In the genomic region with DNA sequence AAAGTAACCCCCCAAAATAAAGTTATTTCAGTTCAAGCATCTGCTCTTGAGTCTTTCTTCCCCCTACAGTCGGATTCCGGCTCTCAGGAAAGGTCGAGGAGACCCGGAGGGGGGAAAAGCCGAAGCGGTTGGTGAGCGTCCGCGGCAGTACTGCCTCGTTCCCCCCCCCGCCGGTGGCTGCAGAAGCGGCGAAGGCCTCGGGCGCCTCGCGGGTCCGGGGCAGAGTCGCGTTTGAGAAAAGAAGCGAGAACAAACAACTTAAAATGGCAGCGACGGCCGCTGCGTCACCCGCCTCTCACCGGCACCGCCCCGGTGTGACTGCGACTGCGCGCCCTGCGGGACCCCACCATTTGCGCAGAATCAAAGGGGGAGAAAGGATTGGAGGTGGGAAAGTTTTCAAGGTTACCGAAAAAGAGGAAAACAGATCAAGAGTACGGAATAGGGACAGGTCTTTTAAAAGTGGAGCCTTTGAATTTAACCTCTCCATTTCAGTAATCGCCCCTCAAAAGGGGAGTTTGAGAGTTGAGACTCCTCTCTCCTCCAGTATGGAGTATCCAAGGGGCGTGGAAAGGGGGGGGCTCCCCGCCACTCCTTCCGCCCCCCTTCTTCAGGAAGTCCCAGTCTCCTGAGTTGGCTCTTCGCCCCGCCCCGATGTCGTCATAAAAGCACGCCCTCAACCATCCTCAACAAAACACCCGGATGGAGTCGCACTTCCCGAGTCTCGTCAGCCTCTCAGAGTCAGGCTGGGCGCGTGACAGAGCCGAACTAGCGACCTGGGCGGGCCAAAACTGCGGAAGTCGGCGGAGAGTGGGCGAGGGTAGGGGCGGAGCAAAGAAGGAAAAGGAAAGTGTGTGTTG, we compare ENCODE assay signal across 1 cellular context.
TF ChIP-seq lines count a peak whose summit lies in the region.

No MANE protein-coding gene starts in this region.

TF ChIP-seq in GM23338, 12 proteins besides CTCF, POLR2A, EP300 and RAD21 (continued from another document):
- TF ChIP-seq, protein P1, sequence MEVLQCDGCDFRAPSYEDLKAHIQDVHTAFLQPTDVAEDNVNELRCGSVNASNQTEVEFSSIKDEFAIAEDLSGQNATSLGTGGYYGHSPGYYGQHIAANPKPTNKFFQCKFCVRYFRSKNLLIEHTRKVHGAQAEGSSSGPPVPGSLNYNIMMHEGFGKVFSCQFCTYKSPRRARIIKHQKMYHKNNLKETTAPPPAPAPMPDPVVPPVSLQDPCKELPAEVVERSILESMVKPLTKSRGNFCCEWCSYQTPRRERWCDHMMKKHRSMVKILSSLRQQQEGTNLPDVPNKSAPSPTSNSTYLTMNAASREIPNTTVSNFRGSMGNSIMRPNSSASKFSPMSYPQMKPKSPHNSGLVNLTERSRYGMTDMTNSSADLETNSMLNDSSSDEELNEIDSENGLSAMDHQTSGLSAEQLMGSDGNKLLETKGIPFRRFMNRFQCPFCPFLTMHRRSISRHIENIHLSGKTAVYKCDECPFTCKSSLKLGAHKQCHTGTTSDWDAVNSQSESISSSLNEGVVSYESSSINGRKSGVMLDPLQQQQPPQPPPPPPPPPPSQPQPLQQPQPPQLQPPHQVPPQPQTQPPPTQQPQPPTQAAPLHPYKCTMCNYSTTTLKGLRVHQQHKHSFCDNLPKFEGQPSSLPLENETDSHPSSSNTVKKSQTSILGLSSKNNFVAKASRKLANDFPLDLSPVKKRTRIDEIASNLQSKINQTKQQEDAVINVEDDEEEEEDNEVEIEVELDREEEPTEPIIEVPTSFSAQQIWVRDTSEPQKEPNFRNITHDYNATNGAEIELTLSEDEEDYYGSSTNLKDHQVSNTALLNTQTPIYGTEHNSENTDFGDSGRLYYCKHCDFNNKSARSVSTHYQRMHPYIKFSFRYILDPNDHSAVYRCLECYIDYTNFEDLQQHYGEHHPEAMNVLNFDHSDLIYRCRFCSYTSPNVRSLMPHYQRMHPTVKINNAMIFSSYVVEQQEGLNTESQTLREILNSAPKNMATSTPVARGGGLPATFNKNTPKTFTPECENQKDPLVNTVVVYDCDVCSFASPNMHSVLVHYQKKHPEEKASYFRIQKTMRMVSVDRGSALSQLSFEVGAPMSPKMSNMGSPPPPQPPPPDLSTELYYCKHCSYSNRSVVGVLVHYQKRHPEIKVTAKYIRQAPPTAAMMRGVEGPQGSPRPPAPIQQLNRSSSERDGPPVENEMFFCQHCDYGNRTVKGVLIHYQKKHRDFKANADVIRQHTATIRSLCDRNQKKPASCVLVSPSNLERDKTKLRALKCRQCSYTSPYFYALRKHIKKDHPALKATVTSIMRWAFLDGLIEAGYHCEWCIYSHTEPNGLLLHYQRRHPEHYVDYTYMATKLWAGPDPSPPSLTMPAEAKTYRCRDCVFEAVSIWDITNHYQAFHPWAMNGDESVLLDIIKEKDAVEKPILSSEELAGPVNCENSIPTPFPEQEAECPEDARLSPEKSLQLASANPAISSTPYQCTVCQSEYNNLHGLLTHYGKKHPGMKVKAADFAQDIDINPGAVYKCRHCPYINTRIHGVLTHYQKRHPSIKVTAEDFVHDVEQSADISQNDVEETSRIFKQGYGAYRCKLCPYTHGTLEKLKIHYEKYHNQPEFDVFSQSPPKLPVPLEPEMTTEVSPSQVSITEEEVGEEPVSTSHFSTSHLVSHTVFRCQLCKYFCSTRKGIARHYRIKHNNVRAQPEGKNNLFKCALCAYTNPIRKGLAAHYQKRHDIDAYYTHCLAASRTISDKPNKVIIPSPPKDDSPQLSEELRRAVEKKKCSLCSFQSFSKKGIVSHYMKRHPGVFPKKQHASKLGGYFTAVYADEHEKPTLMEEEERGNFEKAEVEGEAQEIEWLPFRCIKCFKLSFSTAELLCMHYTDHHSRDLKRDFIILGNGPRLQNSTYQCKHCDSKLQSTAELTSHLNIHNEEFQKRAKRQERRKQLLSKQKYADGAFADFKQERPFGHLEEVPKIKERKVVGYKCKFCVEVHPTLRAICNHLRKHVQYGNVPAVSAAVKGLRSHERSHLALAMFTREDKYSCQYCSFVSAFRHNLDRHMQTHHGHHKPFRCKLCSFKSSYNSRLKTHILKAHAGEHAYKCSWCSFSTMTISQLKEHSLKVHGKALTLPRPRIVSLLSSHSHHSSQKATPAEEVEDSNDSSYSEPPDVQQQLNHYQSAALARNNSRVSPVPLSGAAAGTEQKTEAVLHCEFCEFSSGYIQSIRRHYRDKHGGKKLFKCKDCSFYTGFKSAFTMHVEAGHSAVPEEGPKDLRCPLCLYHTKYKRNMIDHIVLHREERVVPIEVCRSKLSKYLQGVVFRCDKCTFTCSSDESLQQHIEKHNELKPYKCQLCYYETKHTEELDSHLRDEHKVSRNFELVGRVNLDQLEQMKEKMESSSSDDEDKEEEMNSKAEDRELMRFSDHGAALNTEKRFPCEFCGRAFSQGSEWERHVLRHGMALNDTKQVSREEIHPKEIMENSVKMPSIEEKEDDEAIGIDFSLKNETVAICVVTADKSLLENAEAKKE (CRISPR knock-in tag; IDR thresholded peaks at IDR 0.05), result no peak
- TF ChIP-seq ZNF331 (CRISPR knock-in tag; IDR thresholded peaks at IDR 0.05; ENCODE audit: low read depth) (no peak), ZNF114 (CRISPR knock-in tag; IDR thresholded peaks at IDR 0.05) (no peak), POLR2AphosphoS5 (IDR thresholded peaks at IDR 0.05; ENCODE audit: low read depth) (peak; percentile 96), EZH2phosphoT487 (IDR thresholded peaks at IDR 0.05; ENCODE audit: unreplicated experiment) (no peak)
- TF ChIP-seq, protein P2, sequence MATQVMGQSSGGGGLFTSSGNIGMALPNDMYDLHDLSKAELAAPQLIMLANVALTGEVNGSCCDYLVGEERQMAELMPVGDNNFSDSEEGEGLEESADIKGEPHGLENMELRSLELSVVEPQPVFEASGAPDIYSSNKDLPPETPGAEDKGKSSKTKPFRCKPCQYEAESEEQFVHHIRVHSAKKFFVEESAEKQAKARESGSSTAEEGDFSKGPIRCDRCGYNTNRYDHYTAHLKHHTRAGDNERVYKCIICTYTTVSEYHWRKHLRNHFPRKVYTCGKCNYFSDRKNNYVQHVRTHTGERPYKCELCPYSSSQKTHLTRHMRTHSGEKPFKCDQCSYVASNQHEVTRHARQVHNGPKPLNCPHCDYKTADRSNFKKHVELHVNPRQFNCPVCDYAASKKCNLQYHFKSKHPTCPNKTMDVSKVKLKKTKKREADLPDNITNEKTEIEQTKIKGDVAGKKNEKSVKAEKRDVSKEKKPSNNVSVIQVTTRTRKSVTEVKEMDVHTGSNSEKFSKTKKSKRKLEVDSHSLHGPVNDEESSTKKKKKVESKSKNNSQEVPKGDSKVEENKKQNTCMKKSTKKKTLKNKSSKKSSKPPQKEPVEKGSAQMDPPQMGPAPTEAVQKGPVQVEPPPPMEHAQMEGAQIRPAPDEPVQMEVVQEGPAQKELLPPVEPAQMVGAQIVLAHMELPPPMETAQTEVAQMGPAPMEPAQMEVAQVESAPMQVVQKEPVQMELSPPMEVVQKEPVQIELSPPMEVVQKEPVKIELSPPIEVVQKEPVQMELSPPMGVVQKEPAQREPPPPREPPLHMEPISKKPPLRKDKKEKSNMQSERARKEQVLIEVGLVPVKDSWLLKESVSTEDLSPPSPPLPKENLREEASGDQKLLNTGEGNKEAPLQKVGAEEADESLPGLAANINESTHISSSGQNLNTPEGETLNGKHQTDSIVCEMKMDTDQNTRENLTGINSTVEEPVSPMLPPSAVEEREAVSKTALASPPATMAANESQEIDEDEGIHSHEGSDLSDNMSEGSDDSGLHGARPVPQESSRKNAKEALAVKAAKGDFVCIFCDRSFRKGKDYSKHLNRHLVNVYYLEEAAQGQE (IDR thresholded peaks at IDR 0.05; ENCODE audit: unreplicated experiment), result no peak
- TF ChIP-seq, protein P3, sequence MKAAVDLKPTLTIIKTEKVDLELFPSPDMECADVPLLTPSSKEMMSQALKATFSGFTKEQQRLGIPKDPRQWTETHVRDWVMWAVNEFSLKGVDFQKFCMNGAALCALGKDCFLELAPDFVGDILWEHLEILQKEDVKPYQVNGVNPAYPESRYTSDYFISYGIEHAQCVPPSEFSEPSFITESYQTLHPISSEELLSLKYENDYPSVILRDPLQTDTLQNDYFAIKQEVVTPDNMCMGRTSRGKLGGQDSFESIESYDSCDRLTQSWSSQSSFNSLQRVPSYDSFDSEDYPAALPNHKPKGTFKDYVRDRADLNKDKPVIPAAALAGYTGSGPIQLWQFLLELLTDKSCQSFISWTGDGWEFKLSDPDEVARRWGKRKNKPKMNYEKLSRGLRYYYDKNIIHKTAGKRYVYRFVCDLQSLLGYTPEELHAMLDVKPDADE (IDR thresholded peaks at IDR 0.05), result peak; percentile 79
